Comparison of ENCODE assay signal across 8 cellular contexts in the genomic region with DNA sequence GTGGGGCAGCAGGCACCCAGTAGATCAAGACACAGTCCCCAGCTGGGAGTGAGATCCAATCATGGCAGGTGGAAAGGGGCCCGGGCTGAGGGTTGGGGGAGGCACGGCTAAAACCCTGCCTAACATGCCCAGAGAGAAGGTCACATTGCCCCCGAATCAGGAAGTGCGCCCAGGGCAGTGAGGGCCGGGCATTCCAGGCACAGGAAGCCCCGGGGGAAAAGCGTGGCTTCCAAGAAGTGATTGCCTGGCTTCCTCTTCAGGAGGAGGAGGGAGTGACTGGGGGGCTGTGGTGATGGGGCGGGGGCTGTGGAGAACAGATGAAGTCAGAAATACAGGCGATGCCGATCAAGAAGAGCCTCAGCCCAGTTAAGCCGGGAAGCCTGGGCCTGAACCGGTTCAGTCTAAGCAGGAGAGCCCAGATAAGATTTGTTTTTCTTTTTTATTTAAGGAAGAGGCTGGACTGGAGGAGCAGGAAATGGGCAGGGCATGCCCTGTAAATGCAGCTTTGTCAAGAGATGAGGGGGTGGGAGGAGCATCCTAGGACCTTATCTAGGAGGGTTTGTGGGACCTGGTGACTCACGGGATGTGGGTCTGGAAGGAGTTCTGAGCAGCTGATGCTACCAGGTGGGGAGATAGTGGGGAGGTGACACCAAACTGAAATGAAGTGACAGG.
DNase-seq lines count a peak whose midpoint lies in the region; ATAC-seq and TF ChIP-seq lines count a peak whose summit lies in the region.

No MANE protein-coding gene starts in this region.

- peak; percentile 74 for ATAC-seq in GM19463 (IDR thresholded peaks at IDR 0.05; ENCODE audit: unreplicated experiment)
- ATAC-seq in PC-3 = peak; percentile 81
- peak; percentile 67 for ATAC-seq in sciatic nerve

- H3K4me1 ChIP-seq in PC-3 (ENCODE audit: insufficient read depth, low read length) = peaks cover 53% of the 10 kb centered on the region

- peak; percentile 93 for DNase-seq in PC-3
- DNase-seq in activated T-helper 1 cell treated with anti-CD3 and anti-CD28 coated beads, Interleukin-2, amount 50 U/mL, for 16 hours (ENCODE audit: low read depth in 1 of 2, low spot score in 1 of 2) = peak; percentile 21 to 27
- peak; percentile 92 for DNase-seq in glomerular endothelial cell (ENCODE audit: extremely low read depth, low read depth, low spot score)
- DNase-seq in sciatic nerve (ENCODE audit: low spot score) = peak; percentile 78
- no peak for DNase-seq in NCI-H1105 treated with DMSO at 0.1 percent for 48 hours (lab: John Stamatoyannopoulos, UW)
- no peak for DNase-seq in NCI-H345 treated with DMSO at 0.1 percent for 48 hours (lab: John Stamatoyannopoulos, UW; ENCODE audit: unreplicated experiment)
- no peak for DNase-seq in NCI-H2029 (lab: John Stamatoyannopoulos, UW)

- no peaks in the 10 kb centered on the region for H3K79me2 ChIP-seq in PC-3 (ENCODE audit: low read length)

- peak overlapping the region; percentile 94 for H3K27ac ChIP-seq in PC-3 (ENCODE audit: low read length)

- intact Hi-C loops in PC-3 (cut with micrococcal nuclease) (loop anchor here (1.0 to 2.0 kb wide), 2 partner anchors 41 to 82 kb away; no protein-coding TSS in a partner anchor), sciatic nerve (cut with DNase I) (no loop called here)

- CTCF ChIA-PET in PC-3 (lab: Charles Lee) = interaction anchor here (0.5 kb wide), 1 partner anchor 21 kb away, joined by 4 read pairs; no protein-coding TSS in a partner anchor

- BruUV-seq in PC-3 (replicated peaks; lab: Mats Ljungman, UMichigan) = TSS peak; percentile 63

- no peaks in the 10 kb centered on the region for H4K20me1 ChIP-seq in PC-3 (ENCODE audit: low read length)

- H3K27me3 ChIP-seq in PC-3 (ENCODE audit: low read length) = no peaks in the 10 kb centered on the region

- H3K9ac ChIP-seq in PC-3 (ENCODE audit: low read length) = peak overlapping the region; percentile 74

- peaks cover 2% of the 10 kb centered on the region; the same call in 1 of the 2 replicates for H3K36me3 ChIP-seq in PC-3 (ENCODE audit: low read depth, low read length)

- H3K9me2 ChIP-seq in PC-3 (replicated peaks; ENCODE audit: low read length) = no peaks in the 10 kb centered on the region

- H3K9me3 ChIP-seq in PC-3 (ENCODE audit: low read length) = peaks cover 10% of the 10 kb centered on the region; the same call in 1 of the 2 replicates

- H3K4me3 ChIP-seq in PC-3 (ENCODE audit: low read length) = peak overlapping the region; percentile 55

- peak overlapping the region; percentile 78 for H2AFZ ChIP-seq in PC-3 (ENCODE audit: low read length)

- no peak for TF ChIP-seq CTCF in PC-3 (conservative IDR thresholded peaks at IDR 0.05; ENCODE audit: low read depth, low read length)

- H3K4me2 ChIP-seq in PC-3 (ENCODE audit: low read length) = peak overlapping the region; percentile 84

- H3F3A ChIP-seq in PC-3 (ENCODE audit: low read length, unreplicated experiment) = peaks cover 6% of the 10 kb centered on the region

- POLR2A ChIA-PET in PC-3 (lab: Charles Lee; ENCODE audit: unreplicated experiment) = interaction anchor here (0.6 to 0.8 kb wide), 2 partner anchors 76 to 84 kb away, joined by 6 read pairs; a partner anchor contains a TSS

Comparison
In these comparisons a context has a peak if more than half of its experiments do, and no peak if none do; other contexts are left out.
1. DNase-seq: peak in PC-3 (single experiment), activated T-helper 1 cell treated with anti-CD3 and anti-CD28 coated beads, Interleukin-2, amount 50 U/mL, for 16 hours (2 of 2), glomerular endothelial cell (single experiment) and sciatic nerve (single experiment); none in NCI-H1105 treated with DMSO at 0.1 percent for 48 hours (single experiment), NCI-H345 treated with DMSO at 0.1 percent for 48 hours (single experiment) and NCI-H2029 (single experiment).
2. Peak in every context shown above with its lines, with median percentiles within 50 percentile points of each other: ATAC-seq.